In genomic region chr13:45392811-45393210, GRCh38 we compare ENCODE assay signal across 15 cellular contexts. TPM values are rescaled to one million over a fixed set of nuclear protein-coding genes. Genes with fewer than 3 reads are reported as not detected.
DNase-seq lines count a peak whose midpoint lies in the region; ATAC-seq and TF ChIP-seq lines count a peak whose summit lies in the region.
"Had no signal": no experiment of that assay in that cellular context is flagged by ENCODE, and none has a peak within 500 bp of the region (broad histone marks: within the 10 kb centered on the region; RNA-seq: fewer than 3 reads in every experiment).

No MANE protein-coding gene starts in this region.

- TF ChIP-seq POLR2A in right lobe of liver (IDR thresholded peaks at IDR 0.05), result no peak

- H3K27ac ChIP-seq in right lobe of liver, result no peak overlapping the region
- H3K27ac ChIP-seq: BLaER1 treated with 17β-estradiol and CSF1 and Interleukin-3, amounts not matched to agents 10 nM and 100 nM; GM23248 had no signal

- DNase-seq in Right ventricle myocardium superior, result no peak
- no peak for DNase-seq in Right ventricle myocardium inferior (ENCODE audit: missing footprints)
- no peak for DNase-seq in chondrocyte (ENCODE audit: low spot score)
- no peak for DNase-seq in right lobe of liver
- no peak for DNase-seq in NCI-H146 treated with DMSO at 0.1 percent for 48 hours (lab: John Stamatoyannopoulos, UW; ENCODE audit: unreplicated experiment)
- DNase-seq: Calu3; CD8-positive, alpha-beta T cell; DMS79 treated with DMSO at 0.1 percent for 48 hours; GF-D8; GM23248 had no signal

- peak overlapping the region; percentile 2 for H3K27ac Mint-ChIP-seq in chondrocyte (ENCODE audit: unreplicated experiment)
- peak overlapping the region; percentile 37 to 78 (median 44) for H3K27ac Mint-ChIP-seq in nephron
- H3K27ac Mint-ChIP-seq: B cell; CD8-positive, alpha-beta T cell had no signal

- 40% methylated on average over 5 of the region's 5 CpGs for WGBS in right lobe of liver (ENCODE audit: insufficient coverage, low coverage, low lambda C conversion rate, missing lambda C conversion rate)

- no peaks in the 10 kb centered on the region for H3K9me3 ChIP-seq in right lobe of liver
- H3K9me3 ChIP-seq: BLaER1 treated with 17β-estradiol and CSF1 and Interleukin-3, amounts not matched to agents 10 nM and 100 nM; HAP-1 had no signal

- H3K9me3 Mint-ChIP-seq in chondrocyte (ENCODE audit: low read depth) (no peaks in the 10 kb centered on the region), nephron (no peaks in the 10 kb centered on the region)
- H3K9me3 Mint-ChIP-seq: CD8-positive, alpha-beta T cell had no signal

- H3K4me1 Mint-ChIP-seq in chondrocyte (ENCODE audit: low read depth) (peaks cover 3% of the 10 kb centered on the region), nephron (peaks cover 21% of the 10 kb centered on the region)

- no peak overlapping the region for H3K4me3 ChIP-seq in right lobe of liver
- H3K4me3 ChIP-seq: BLaER1 treated with 17β-estradiol and CSF1 and Interleukin-3, amounts not matched to agents 10 nM and 100 nM; GM23248; HAP-1 had no signal

- H3K27me3 ChIP-seq in right lobe of liver, result no peaks in the 10 kb centered on the region
- H3K27me3 ChIP-seq: BLaER1 treated with 17β-estradiol and CSF1 and Interleukin-3, amounts not matched to agents 10 nM and 100 nM had no signal

- no peak overlapping the region for H3K4me3 Mint-ChIP-seq in chondrocyte (ENCODE audit: unreplicated experiment)
- H3K4me3 Mint-ChIP-seq in nephron, result no peak overlapping the region
- H3K4me3 Mint-ChIP-seq: B cell; CD8-positive, alpha-beta T cell had no signal

- H3K27me3 Mint-ChIP-seq in chondrocyte (ENCODE audit: low read depth) (no peaks in the 10 kb centered on the region), nephron (ENCODE audit: low read depth) (no peaks in the 10 kb centered on the region)
- H3K27me3 Mint-ChIP-seq: B cell had no signal

- H3K36me3 Mint-ChIP-seq in chondrocyte (ENCODE audit: low read depth), result peaks cover 14% of the 10 kb centered on the region
- peaks cover 42% of the 10 kb centered on the region for H3K36me3 Mint-ChIP-seq in nephron (ENCODE audit: low read depth)

- TF ChIP-seq CTCF in chondrocyte (IDR thresholded peaks at IDR 0.05), result no peak
- TF ChIP-seq CTCF in nephron (IDR thresholded peaks at IDR 0.05; ENCODE audit: unreplicated experiment in 3 of 3), result no peak
- TF ChIP-seq CTCF in right lobe of liver (IDR thresholded peaks at IDR 0.05), result no peak

- H3K36me3 ChIP-seq in right lobe of liver, result peaks cover 5 to 46% (median 26%) of the 10 kb centered on the region in 4 donors

- intact Hi-C loops in Right ventricle myocardium superior (cut with DNase I) (no loop called here), Right ventricle myocardium inferior (cut with DNase I) (no loop called here), right lobe of liver (cut with DNase I) (no loop called here)

- ATAC-seq in Right ventricle myocardium superior (ENCODE audit: poor library complexity), result peak; percentile 4
- ATAC-seq in Right ventricle myocardium inferior, result no peak
- no peak for ATAC-seq in right lobe of liver
- ATAC-seq: CD8-positive, alpha-beta T cell; HepG2 had no signal

- no peaks in the 10 kb centered on the region for H3K4me1 ChIP-seq in right lobe of liver
- H3K4me1 ChIP-seq: HAP-1 had no signal

RNA-seq across cellular contexts. Expression of gene SLC25A30, which starts 25.4 kb away (rescaled TPM):
- total RNA-seq in Right ventricle myocardium superior (142 TPM), Right ventricle myocardium inferior (150 TPM), chondrocyte (11.6 to 15.0 TPM (median 13.4 TPM) in 3 replicates), right lobe of liver (10 to 100 TPM; 16.1 to 60.4 (median 45.0) TPM)

RNA-seq across cellular contexts. Expression of gene TPT1, which starts 51.8 kb away (rescaled TPM):
- total RNA-seq in Right ventricle myocardium superior, result 4,220 TPM
- total RNA-seq in Right ventricle myocardium inferior, result 4,733 TPM
- total RNA-seq in chondrocyte, result 2,987 to 3,118 TPM (median 2,990 TPM) in 3 replicates
- total RNA-seq in right lobe of liver, result 1,000 to 10,000 TPM; 1,466 to 3,393 (median 2,295) TPM
